In the genomic region with DNA sequence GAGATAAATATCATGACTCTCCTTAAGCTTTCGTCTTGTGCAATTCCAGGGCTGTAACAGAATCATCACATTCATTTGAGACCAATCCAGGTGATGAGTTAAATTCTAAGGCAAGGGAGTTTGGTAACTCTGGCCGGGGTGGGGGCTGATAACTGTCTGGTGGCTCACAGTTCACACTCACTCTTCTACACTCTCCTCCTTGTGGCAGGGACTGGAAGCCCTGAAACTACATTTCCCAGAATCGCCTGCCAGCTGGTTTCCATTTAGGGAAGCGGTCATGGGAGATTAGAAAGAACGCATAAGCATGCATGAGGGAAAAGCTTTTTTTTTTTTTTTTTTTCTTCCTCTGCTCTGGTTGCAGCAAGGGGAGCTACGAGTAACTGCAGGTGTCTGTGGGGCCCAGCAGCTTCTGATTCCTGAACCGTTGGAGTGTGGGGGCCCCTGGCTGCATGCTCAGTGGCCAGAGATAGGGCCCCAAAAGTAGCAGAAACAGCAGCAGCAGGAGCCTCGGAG, we compare ENCODE assay signal across 8 cellular contexts.
DNase-seq lines count a peak whose midpoint lies in the region; ATAC-seq and TF ChIP-seq lines count a peak whose summit lies in the region.

No MANE protein-coding gene starts in this region.

- H3K27me3 Mint-ChIP-seq in natural killer cell (ENCODE audit: low read depth in 2 of 2) = peaks cover 20 to 50% of the 10 kb centered on the region in 2 donors

- no peak overlapping the region for H3K4ac ChIP-seq in mesendoderm (ENCODE audit: low read depth, low read length)

- no peak overlapping the region for H3K56ac ChIP-seq in mesendoderm (ENCODE audit: low read length)

- H2BK15ac ChIP-seq in mesendoderm (replicated peaks; ENCODE audit: low read depth) = no peak overlapping the region

- no peaks in the 10 kb centered on the region for H3K36me3 ChIP-seq in BJ (ENCODE audit: control insufficient read depth, insufficient read depth, low read length)
- no peaks in the 10 kb centered on the region for H3K36me3 ChIP-seq in mesendoderm (ENCODE audit: control insufficient read depth, insufficient read depth, low read length)

- H4K8ac ChIP-seq in mesendoderm (ENCODE audit: low read depth, low read length) = no peak overlapping the region

- TF ChIP-seq CTCF in BJ (IDR thresholded peaks at IDR 0.05; ENCODE audit: insufficient read depth, low read depth, low read length) (peak; percentile 67), dorsolateral prefrontal cortex (IDR thresholded peaks at IDR 0.05 in 54 of 56, conservative IDR thresholded peaks at IDR 0.05 in 2 of 56; ENCODE audit: low read depth in 1 of 56, partially characterized antibody in 56 of 56) (peak in 25 of 56 donors; percentile 8 to 32 (median 17)), natural killer cell (IDR thresholded peaks at IDR 0.05) (no peak)

- peaks cover 3% of the 10 kb centered on the region for H3K4me1 ChIP-seq in mesendoderm (ENCODE audit: control insufficient read depth, low read depth, low read length)

- intact Hi-C loops in dorsolateral prefrontal cortex (cut with DNase I) = no loop called here
- intact Hi-C loops in natural killer cell (cut with micrococcal nuclease) = no loop called here

- H3K4me3 ChIP-seq in BJ (ENCODE audit: low read depth, low read length) (no peak overlapping the region), dorsolateral prefrontal cortex (peak overlapping the region in 7 of 59 donors; percentile 8 to 37 (median 18)), mesendoderm (ENCODE audit: low read length) (no peak overlapping the region)

- CTCF ChIA-PET in BJ (lab: Yijun Ruan, JAX) = interaction anchor here (0.8 to 2.3 kb wide), 4 partner anchors 10 to 113 kb away, joined by 3 to 10 read pairs (median 6); no protein-coding TSS in a partner anchor

- H3K23ac ChIP-seq in mesendoderm (ENCODE audit: low read length) = no peak overlapping the region

- no peak overlapping the region for H2AK5ac ChIP-seq in mesendoderm (ENCODE audit: low read length)

- DNase-seq in BJ (ENCODE audit: low read depth) (peak; percentile 69), NCI-H524 (lab: John Stamatoyannopoulos, UW) (peak; percentile 55 to 81), dorsolateral prefrontal cortex (peak in 6 of 10 donors; percentile 50 to 72 (median 67)), mesendoderm (peak; percentile 87), natural killer cell (no peak)
- no peak for DNase-seq in activated CD4-positive, alpha-beta T cell treated with anti-CD3 and anti-CD28 coated beads for 48 hours

- H3K4me3 Mint-ChIP-seq in natural killer cell = no peak overlapping the region

- no peaks in the 10 kb centered on the region for H3K79me1 ChIP-seq in mesendoderm (ENCODE audit: low read length)

- POLR2A ChIA-PET in BJ (lab: Charles Lee) = interaction anchor here (0.5 to 0.6 kb wide), 2 partner anchors 19 to 107 kb away, joined by 3 to 9 read pairs; no protein-coding TSS in a partner anchor

- peak overlapping the region in 33 of 59 donors; percentile 4 to 79 (median 58) for H3K27ac ChIP-seq in dorsolateral prefrontal cortex
- no peak overlapping the region for H3K27ac ChIP-seq in mesendoderm (ENCODE audit: low read depth, low read length)

- H3K27me3 ChIP-seq in BJ (ENCODE audit: control insufficient read depth, insufficient read depth, low read length) (no peaks in the 10 kb centered on the region), dorsolateral prefrontal cortex (no peaks in the 10 kb centered on the region), mesendoderm (ENCODE audit: insufficient read depth, low read length, poor library complexity) (no peaks in the 10 kb centered on the region)

- no peak overlapping the region for H2BK120ac ChIP-seq in mesendoderm (ENCODE audit: low read depth, low read length)

- no peak overlapping the region for H3K9ac ChIP-seq in mesendoderm (ENCODE audit: low read length)

- no peak overlapping the region for H3K18ac ChIP-seq in mesendoderm (ENCODE audit: low read length)

- H3K79me2 ChIP-seq in mesendoderm (ENCODE audit: control insufficient read depth, insufficient read depth, low read length) = no peaks in the 10 kb centered on the region

- no peak overlapping the region for H2BK5ac ChIP-seq in mesendoderm (ENCODE audit: low read length)

- ATAC-seq in HG03469 (IDR thresholded peaks at IDR 0.05; ENCODE audit: unreplicated experiment) = no peak
- no peak for ATAC-seq in HG02970 (IDR thresholded peaks at IDR 0.05; ENCODE audit: low FRiP score, unreplicated experiment)
- ATAC-seq in natural killer cell = no peak

- H3K36me3 Mint-ChIP-seq in natural killer cell = no peaks in the 10 kb centered on the region

- no peaks in the 10 kb centered on the region for H3K4me1 Mint-ChIP-seq in natural killer cell

- no peaks in the 10 kb centered on the region for H3K9me3 Mint-ChIP-seq in natural killer cell

- no CpG with 5 or more reads among the region's 8 CpGs for WGBS in mesendoderm (ENCODE audit: extremely low coverage, insufficient coverage, low lambda C conversion rate)

- no peak overlapping the region for H4K5ac ChIP-seq in mesendoderm (ENCODE audit: low read length)

- H3K4me2 ChIP-seq in mesendoderm (ENCODE audit: low read length) = no peak overlapping the region

- no peak overlapping the region for H3K27ac Mint-ChIP-seq in natural killer cell

Comparison
In these comparisons a context has a peak if more than half of its experiments do, and no peak if none do; other contexts are left out.
1. DNase-seq: peak in BJ (single experiment), NCI-H524 (2 of 2), dorsolateral prefrontal cortex (6 of 10) and mesendoderm (single experiment); none in activated CD4-positive, alpha-beta T cell treated with anti-CD3 and anti-CD28 coated beads for 48 hours (single experiment) and natural killer cell (single experiment).